7 cellular contexts compared by ENCODE assay signal in genomic region chr11:88044658-88045057, GRCh38.
A peak's percentile ranks its signal among the peaks of the same experiment; 100 is the strongest.
DNase-seq lines count a peak whose midpoint lies in the region; TF ChIP-seq lines count a peak whose summit lies in the region.
"Not testable (repeated sequence)": the region's sequence is repeated elsewhere in the genome, so short reads cannot be mapped to it uniquely, and the experiment has no call there.

No MANE protein-coding gene starts in this region.

- not testable (repeated sequence) for H4K91ac ChIP-seq in H9 (ENCODE audit: insufficient read length, low read depth, low read length)

- H3K9ac ChIP-seq in H9 (ENCODE audit: extremely low read depth, insufficient read length, low read length) = not testable (repeated sequence)

- H3K23ac ChIP-seq in H9 (ENCODE audit: insufficient read length, low read depth, low read length) = not testable (repeated sequence)

- peak overlapping the region in 2 of 3 experiments; percentile 32 to 37; a peak in 5 of 7 replicates for H3K27ac Mint-ChIP-seq in H9
- H3K27ac Mint-ChIP-seq in endothelial cell (ENCODE audit: unreplicated experiment) = peak overlapping the region; percentile 62
- H3K27ac Mint-ChIP-seq in nephron = peak overlapping the region in 2 of 3 experiments; percentile 8 to 12

- H3K14ac ChIP-seq in H9 (ENCODE audit: insufficient read depth, low read length) = not testable (repeated sequence)

- not testable (repeated sequence) for H4K20me1 ChIP-seq in H9 (ENCODE audit: control insufficient read depth, insufficient read depth, insufficient read length)

- not testable (repeated sequence) for H2BK120ac ChIP-seq in H9 (ENCODE audit: low read depth, low read length, poor library complexity, severe bottlenecking)

- H3K27me3 Mint-ChIP-seq in H9 (ENCODE audit: low read depth); endothelial cell (ENCODE audit: unreplicated experiment); nephron (ENCODE audit: low read depth): not testable (repeated sequence)

- not testable (repeated sequence) for H2AK5ac ChIP-seq in H9 (ENCODE audit: insufficient read length, low read length)

- not testable (repeated sequence) for H3K36me3 ChIP-seq in WERI-Rb-1

- H3K56ac ChIP-seq in H9 (ENCODE audit: insufficient read length, low read depth, low read length) = not testable (repeated sequence)

- not testable (repeated sequence) for H3T11ph ChIP-seq in H9 (ENCODE audit: low read length)

- H3K4me1 Mint-ChIP-seq in H9 (peaks cover 39 to 46% of the 10 kb centered on the region in 2 experiments), endothelial cell (ENCODE audit: unreplicated experiment) (peaks cover 33% of the 10 kb centered on the region), nephron (peaks cover 10% of the 10 kb centered on the region)

- H3K18ac ChIP-seq in H9 (ENCODE audit: insufficient read length, low read depth, low read length) = not testable (repeated sequence)

- H3K23me2 ChIP-seq in H9 (ENCODE audit: insufficient read length, low read depth, low read length, poor library complexity, severe bottlenecking) = not testable (repeated sequence)

- H4K5ac ChIP-seq in H9 (ENCODE audit: insufficient read length, low read depth, low read length) = not testable (repeated sequence)

- not testable (repeated sequence) for TF ChIP-seq CTCF in H9 (conservative IDR thresholded peaks at IDR 0.05); WERI-Rb-1 (IDR thresholded peaks at IDR 0.05; ENCODE audit: low read depth, low read length); endothelial cell (IDR thresholded peaks at IDR 0.05; ENCODE audit: unreplicated experiment); nephron (IDR thresholded peaks at IDR 0.05; ENCODE audit: unreplicated experiment in 3 of 3)

- H3K79me1 ChIP-seq in H9 (ENCODE audit: insufficient read depth, low read depth, low read length, poor library complexity, severe bottlenecking) = not testable (repeated sequence)

- not testable (repeated sequence) for H3K4ac ChIP-seq in H9 (ENCODE audit: low read depth, low read length)

- not testable (repeated sequence) for H3K4me3 Mint-ChIP-seq in H9; endothelial cell (ENCODE audit: unreplicated experiment); nephron

- not testable (repeated sequence) for DNase-seq in H9; endothelial cell (ENCODE audit: low spot score)
- peak; percentile 14 to 63 for DNase-seq in NCI-H524 (lab: John Stamatoyannopoulos, UW)
- peak; percentile 69 for DNase-seq in NCI-H82 treated with DMSO at 0.1 percent for 48 hours (lab: John Stamatoyannopoulos, UW; ENCODE audit: unreplicated experiment)
- DNase-seq in WERI-Rb-1 = peak; percentile 90
- DNase-seq in ecto neural progenitor cell (ENCODE audit: low spot score) = peak; percentile 52

- not testable (repeated sequence) for H3K27ac ChIP-seq in H9 (ENCODE audit: insufficient read length, low read depth, low read length)
- H3K27ac ChIP-seq in WERI-Rb-1 = peak overlapping the region; percentile 51

- peaks cover 2 to 11% (median 5%) of the 10 kb centered on the region in 3 experiments; a peak in 4 of 7 replicates for H3K36me3 Mint-ChIP-seq in H9 (ENCODE audit: insufficient read depth in 1 of 3, low read depth in 3 of 3)
- not testable (repeated sequence) for H3K36me3 Mint-ChIP-seq in endothelial cell (ENCODE audit: low read depth, unreplicated experiment); nephron (ENCODE audit: low read depth)

- H3K4me3 ChIP-seq in WERI-Rb-1 (ENCODE audit: low read depth, low read length) = not testable (repeated sequence)

- H3K9me3 ChIP-seq in H9 (ENCODE audit: control insufficient read depth, low read depth, low read length); WERI-Rb-1 (ENCODE audit: severe bottlenecking): not testable (repeated sequence)

- not testable (repeated sequence) for H3K9me3 Mint-ChIP-seq in H9; endothelial cell (ENCODE audit: unreplicated experiment); nephron

- H2BK15ac ChIP-seq in H9 (ENCODE audit: low read depth, low read length) = not testable (repeated sequence)

- peaks cover 12% of the 10 kb centered on the region; the same call in 1 of the 2 replicates for H3K4me1 ChIP-seq in H9 (ENCODE audit: insufficient read depth, low read length)

- H3K27me3 ChIP-seq in H9 (ENCODE audit: insufficient read depth, low read length); WERI-Rb-1 (ENCODE audit: insufficient read depth, low read depth, severe bottlenecking): not testable (repeated sequence)

- H2BK5ac ChIP-seq in H9 (ENCODE audit: insufficient read length, low read length) = not testable (repeated sequence)

- WGBS in H9 (ENCODE audit: extremely low coverage, insufficient read length, low lambda C conversion rate) = no CpG with 5 or more reads among the region's 5 CpGs

- H2BK12ac ChIP-seq in H9 (ENCODE audit: insufficient read length, low read depth, low read length) = not testable (repeated sequence)

- H3K4me2 ChIP-seq in H9 (ENCODE audit: insufficient read depth, insufficient read length, low read length) = not testable (repeated sequence)

- H2AFZ ChIP-seq in H9 (ENCODE audit: low read length) = not testable (repeated sequence)

- not testable (repeated sequence) for H3K79me2 ChIP-seq in H9 (ENCODE audit: insufficient read depth, low read length)

- not testable (repeated sequence) for H4K8ac ChIP-seq in H9 (replicated peaks; ENCODE audit: insufficient read length, low read depth, low read length)

- H2BK20ac ChIP-seq in H9 (ENCODE audit: low read depth, low read length, poor library complexity, severe bottlenecking) = not testable (repeated sequence)

Comparison
In these comparisons a context has a peak if more than half of its experiments do, and no peak if none do; other contexts are left out.
1. H3K27ac Mint-ChIP-seq: peak in every context shown above with its lines; median percentile 62 in endothelial cell; 34 in H9; 10 in nephron.